1 cellular context compared by ENCODE assay signal in genomic region chr5:16936150-16937022, GRCh38.
TF ChIP-seq lines count a peak whose summit lies in the region.

MYO10 (minus strand) TSS chr5:16936288; CDS start chr5:16935808, 480 bp downstream.

TF ChIP-seq in GM12878, 131 proteins besides CTCF, POLR2A, EP300 and RAD21 (continued from another document):
- TF ChIP-seq MLLT1 (IDR thresholded peaks at IDR 0.05) (no peak), SPI1 (IDR thresholded peaks at IDR 0.05; ENCODE audit: borderline replicate concordance, insufficient read depth, low read depth, low read length) (no peak), STAT1 (conservative IDR thresholded peaks at IDR 0.05) (no peak), SIN3A (IDR thresholded peaks at IDR 0.05; ENCODE audit: low read depth, low read length) (no peak), NR2F1 (conservative IDR thresholded peaks at IDR 0.05) (no peak), POLR2AphosphoS2 (IDR thresholded peaks at IDR 0.05; ENCODE audit: low read depth, low read length) (no peak), RAD51 (IDR thresholded peaks at IDR 0.05) (no peak), MTA2 (IDR thresholded peaks at IDR 0.05; ENCODE audit: low read depth) (no peak)
